ENCODE assay signal across 8 cellular contexts in genomic region chr4:78675325-78675724, GRCh38.
"Had no signal": no experiment of that assay in that cellular context is flagged by ENCODE, and none has a peak within 500 bp of the region (broad histone marks: within the 10 kb centered on the region; RNA-seq: fewer than 3 reads in every experiment).

No MANE protein-coding gene starts in this region.

- H3K4me2 ChIP-seq: KMS-11 had no signal

- H3K4me3 ChIP-seq: GM23248, HAP-1 had no signal

- DNase-seq: GM23248, GOT3, H7, IMR-90, KBM-7 had no signal

- ATAC-seq: HCT116 had no signal

- H3K4me1 ChIP-seq: HAP-1 had no signal

- H3K36me3 ChIP-seq: HAP-1 had no signal

- H3K9ac ChIP-seq: GM23248, KMS-11 had no signal

- H3K9me3 ChIP-seq: HAP-1 had no signal

- H2AFZ ChIP-seq: GM23248 had no signal

- H3K27ac ChIP-seq: GM23248, KMS-11 had no signal
